16 cellular contexts compared by ENCODE assay signal in the genomic region with DNA sequence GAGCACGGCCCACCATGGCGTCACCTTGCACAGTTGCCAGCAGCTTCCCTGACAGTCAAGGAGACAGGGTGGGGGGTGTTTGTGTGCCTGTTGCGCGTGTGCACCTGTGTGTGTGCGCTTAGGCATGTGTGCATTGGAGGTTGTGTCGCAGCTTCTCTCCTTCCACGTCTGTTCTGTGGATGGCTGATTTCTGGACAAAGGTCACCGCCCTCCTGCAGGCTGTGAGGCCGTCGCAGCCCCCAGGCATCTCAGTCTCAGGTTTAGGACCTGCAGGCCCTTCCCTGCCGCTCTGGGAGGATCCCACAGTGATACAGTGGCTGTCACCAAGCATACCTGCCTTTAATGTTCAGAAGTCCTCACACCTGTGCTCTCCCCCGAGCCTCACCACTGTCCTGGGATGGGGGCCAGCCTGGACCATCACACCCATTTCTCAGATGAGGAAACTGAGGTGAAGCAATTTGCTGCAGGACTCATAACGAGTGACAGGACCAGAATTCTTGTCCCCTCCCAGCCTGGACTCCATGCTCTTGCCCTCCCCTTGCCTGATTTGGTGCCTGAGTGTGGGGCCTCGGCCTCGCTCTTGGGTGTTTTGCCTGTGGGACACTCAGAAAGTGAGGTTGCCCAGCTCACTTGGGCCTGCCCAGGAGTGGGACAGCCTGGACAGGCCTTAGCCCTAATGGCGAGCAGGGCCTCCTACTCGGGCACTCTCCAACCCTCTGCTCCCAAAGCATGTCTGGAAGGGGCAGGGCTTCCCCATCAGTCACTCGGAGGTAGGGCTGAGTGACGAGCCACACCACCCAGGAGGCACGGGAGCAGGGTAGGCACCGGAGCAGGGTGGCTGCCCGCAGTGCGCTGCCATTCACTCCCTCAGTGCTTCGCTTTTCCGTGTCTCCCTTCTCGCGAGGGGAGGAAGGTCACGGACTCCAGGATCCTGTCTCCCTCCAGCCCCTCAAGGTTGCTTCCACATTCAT. TPM values are rescaled to one million over a fixed set of nuclear protein-coding genes. Genes with fewer than 3 reads are reported as not detected.
A peak's percentile ranks its signal among the peaks of the same experiment; 100 is the strongest.
DNase-seq lines count a peak whose midpoint lies in the region; ATAC-seq and TF ChIP-seq lines count a peak whose summit lies in the region.
"Had no signal": no experiment of that assay in that cellular context is flagged by ENCODE, and none has a peak within 500 bp of the region (broad histone marks: within the 10 kb centered on the region; RNA-seq: fewer than 3 reads in every experiment).

No MANE protein-coding gene starts in this region.

- intact Hi-C loops in natural killer cell (cut with micrococcal nuclease) = no loop called here

- no peak for TF ChIP-seq POLR2A in gastroesophageal sphincter (IDR thresholded peaks at IDR 0.05)

- H3K79me1 ChIP-seq in neuronal stem cell (ENCODE audit: low read depth, low read length) = peaks cover 6% of the 10 kb centered on the region

- H3K18ac ChIP-seq in neuronal stem cell (ENCODE audit: low read length) = peak overlapping the region; percentile 16

- DNase-seq in natural killer cell treated with Interleukin-12 subunit alpha and Interleukin-12 subunit beta and Interleukin-15 and Interleukin-18, amount 100 ng/mL, for 72 hours (ENCODE audit: low spot score) = peak; percentile 49
- DNase-seq in natural killer cell (no peak), neuronal stem cell (ENCODE audit: low spot score) (no peak), G401 (ENCODE audit: low spot score) (no peak)
- no peak for DNase-seq in NK-92 treated with Interleukin-12 subunit alpha and Interleukin-12 subunit beta, amount 100 ng/mL, for 24 hours (lab: John Stamatoyannopoulos, UW)
- DNase-seq in activated CD4-positive, CD25-positive, alpha-beta regulatory T cell treated with anti-CD3 and anti-CD28 coated beads, Interleukin-2, amount 50 U/mL, for 72 hours = no peak
- DNase-seq: DMS79 treated with DMSO at 0.1 percent for 48 hours, MM.1S, NCI-H1105, NCI-H1694, NCI-H2081 treated with DMSO at 0.1 percent for 48 hours, OCI-M1 had no signal

- peak overlapping the region; percentile 60 for H3K23ac ChIP-seq in neuronal stem cell (ENCODE audit: low read depth, low read length, poor library complexity)

- peak overlapping the region; percentile 47 for H3K14ac ChIP-seq in neuronal stem cell (ENCODE audit: low read length)

- no peak overlapping the region for H2AK5ac ChIP-seq in neuronal stem cell (ENCODE audit: low read depth, low read length)

- no peak overlapping the region for H3K4me2 ChIP-seq in neuronal stem cell (ENCODE audit: insufficient read depth, low read length, poor library complexity, severe bottlenecking)
- H3K4me2 ChIP-seq: GM23338 had no signal

- H3K9me3 ChIP-seq in gastroesophageal sphincter (no peaks in the 10 kb centered on the region), neuronal stem cell (replicated peaks in 1 of 2; ENCODE audit: control insufficient read depth in 2 of 2, insufficient read depth in 1 of 2, low read depth in 1 of 2, low read length in 2 of 2) (peaks cover 5 to 8% of the 10 kb centered on the region in 2 donors)

- no peak overlapping the region for H4K91ac ChIP-seq in neuronal stem cell (ENCODE audit: low read depth, low read length, poor library complexity)

- no peak overlapping the region for H2BK120ac ChIP-seq in neuronal stem cell (ENCODE audit: low read depth, low read length)

- WGBS in gastroesophageal sphincter (ENCODE audit: low coverage in 1 of 2), 2 donors = 85 to 97% methylated on average over 6 to 11 of the region's 28 CpGs
- no CpG with 5 or more reads among the region's 28 CpGs for WGBS in neuronal stem cell (ENCODE audit: extremely low coverage in 2 of 2, insufficient read length in 2 of 2, insufficient replicate concordance in 1 of 2), 2 donors

- H2BK5ac ChIP-seq in neuronal stem cell (ENCODE audit: low read length) = peak overlapping the region; percentile 63

- H3K4me3 ChIP-seq in gastroesophageal sphincter (no peak overlapping the region), neuronal stem cell (ENCODE audit: low read length in 2 of 2) (no peak overlapping the region)
- H3K4me3 ChIP-seq: GM23338 had no signal

- in situ Hi-C loops in G401 (cut with HindIII; ENCODE audit: low sequenced_read_pairs) = no loop called here

- no peak overlapping the region for H3K4me3 Mint-ChIP-seq in natural killer cell treated with Interleukin-12 subunit alpha and Interleukin-12 subunit beta and Interleukin-15 and Interleukin-18, amount 100 ng/mL, for 72 hours
- H3K4me3 Mint-ChIP-seq in natural killer cell = no peak overlapping the region
- H3K4me3 Mint-ChIP-seq: CD14-positive monocyte, GM23338 had no signal

- no peak overlapping the region for H2BK15ac ChIP-seq in neuronal stem cell (ENCODE audit: low read length)

- H2AFZ ChIP-seq in neuronal stem cell (ENCODE audit: low read length) = no peak overlapping the region
- H2AFZ ChIP-seq: GM23338 had no signal

- H3K9ac ChIP-seq in neuronal stem cell (ENCODE audit: low read depth, low read length, poor library complexity) = peak overlapping the region; percentile 24

- peak overlapping the region; percentile 98 for H3K4ac ChIP-seq in neuronal stem cell (ENCODE audit: low read length)

- no peak overlapping the region for H4K8ac ChIP-seq in neuronal stem cell (ENCODE audit: low read depth, low read length)

- no peaks in the 10 kb centered on the region for H3K27me3 Mint-ChIP-seq in natural killer cell treated with Interleukin-12 subunit alpha and Interleukin-12 subunit beta and Interleukin-15 and Interleukin-18, amount 100 ng/mL, for 72 hours
- no peaks in the 10 kb centered on the region for H3K27me3 Mint-ChIP-seq in natural killer cell (ENCODE audit: low read depth in 2 of 2)

- H3K4me1 ChIP-seq in gastroesophageal sphincter (peaks cover 0 to 53% (median 0%) of the 10 kb centered on the region in 3 donors), neuronal stem cell (ENCODE audit: control insufficient read depth in 2 of 2, insufficient read depth in 1 of 2, low read depth in 1 of 2, low read length in 2 of 2) (no peaks in the 10 kb centered on the region)

- no peak for TF ChIP-seq EP300 in gastroesophageal sphincter (IDR thresholded peaks at IDR 0.05)

- H3K27ac ChIP-seq in gastroesophageal sphincter (peak overlapping the region in 3 of 4 donors; percentile 17 to 67 (median 59)), neuronal stem cell (replicated peaks; ENCODE audit: low read length) (no peak overlapping the region)

- H3K36me3 ChIP-seq in gastroesophageal sphincter (peaks cover 0 to 58% of the 10 kb centered on the region in 2 donors), neuronal stem cell (replicated peaks in 1 of 2; ENCODE audit: control insufficient read depth in 2 of 2, insufficient read depth in 2 of 2, low read length in 2 of 2) (no peaks in the 10 kb centered on the region)

- no peak overlapping the region for H2BK12ac ChIP-seq in neuronal stem cell (ENCODE audit: low read length)

- peaks cover 15 to 18% of the 10 kb centered on the region in 2 donors for H3K4me1 Mint-ChIP-seq in natural killer cell treated with Interleukin-12 subunit alpha and Interleukin-12 subunit beta and Interleukin-15 and Interleukin-18, amount 100 ng/mL, for 72 hours (ENCODE audit: low read depth in 2 of 2)
- H3K4me1 Mint-ChIP-seq in natural killer cell = peaks cover 19 to 23% of the 10 kb centered on the region in 2 donors

- TF ChIP-seq CTCF in natural killer cell (IDR thresholded peaks at IDR 0.05) (no peak), gastroesophageal sphincter (IDR thresholded peaks at IDR 0.05) (no peak)

- no peak for ATAC-seq in natural killer cell treated with Interleukin-12 subunit alpha and Interleukin-12 subunit beta and Interleukin-15 and Interleukin-18, amount 100 ng/mL, for 72 hours
- ATAC-seq in natural killer cell = no peak
- no peak for ATAC-seq in gastroesophageal sphincter
- ATAC-seq: GM23338, HCT116 had no signal

- no peaks in the 10 kb centered on the region for H3K9me3 Mint-ChIP-seq in natural killer cell treated with Interleukin-12 subunit alpha and Interleukin-12 subunit beta and Interleukin-15 and Interleukin-18, amount 100 ng/mL, for 72 hours
- H3K9me3 Mint-ChIP-seq in natural killer cell = no peaks in the 10 kb centered on the region

- H3K36me3 Mint-ChIP-seq in natural killer cell treated with Interleukin-12 subunit alpha and Interleukin-12 subunit beta and Interleukin-15 and Interleukin-18, amount 100 ng/mL, for 72 hours = no peaks in the 10 kb centered on the region
- no peaks in the 10 kb centered on the region for H3K36me3 Mint-ChIP-seq in natural killer cell

- H3K27me3 ChIP-seq in gastroesophageal sphincter (no peaks in the 10 kb centered on the region), neuronal stem cell (ENCODE audit: control insufficient read depth in 3 of 3, insufficient read depth in 3 of 3, low read depth in 1 of 3, low read length in 3 of 3) (no peaks in the 10 kb centered on the region)

- no peak overlapping the region for H3K27ac Mint-ChIP-seq in natural killer cell treated with Interleukin-12 subunit alpha and Interleukin-12 subunit beta and Interleukin-15 and Interleukin-18, amount 100 ng/mL, for 72 hours
- H3K27ac Mint-ChIP-seq in natural killer cell = no peak overlapping the region
- H3K27ac Mint-ChIP-seq: GM23338 had no signal

RNA-seq across cellular contexts. Expression of a gene that starts 22.6 kb away (rescaled TPM):
- total RNA-seq in natural killer cell treated with Interleukin-12 subunit alpha and Interleukin-12 subunit beta and Interleukin-15 and Interleukin-18, amount 100 ng/mL, for 72 hours = 10 to 100 TPM; 12.3 to 28.4 TPM
- total RNA-seq in natural killer cell = 10 to 100 TPM; 42.9 to 59.7 (median 56.2) TPM
- 10 to 100 TPM; 53.2 to 94.0 (median 80.8) TPM for total RNA-seq in gastroesophageal sphincter
- polyA plus RNA-seq in neuronal stem cell (2013, experiment 1 of 2) = 9.2 TPM
- 8.8 TPM for polyA plus RNA-seq in neuronal stem cell (2013, experiment 2 of 2)
- 31.7 and 33.5 TPM in 2 replicates for total RNA-seq in G401 (2014; rRNA removed; shearing (Covaris generic))
